In the genomic region with DNA sequence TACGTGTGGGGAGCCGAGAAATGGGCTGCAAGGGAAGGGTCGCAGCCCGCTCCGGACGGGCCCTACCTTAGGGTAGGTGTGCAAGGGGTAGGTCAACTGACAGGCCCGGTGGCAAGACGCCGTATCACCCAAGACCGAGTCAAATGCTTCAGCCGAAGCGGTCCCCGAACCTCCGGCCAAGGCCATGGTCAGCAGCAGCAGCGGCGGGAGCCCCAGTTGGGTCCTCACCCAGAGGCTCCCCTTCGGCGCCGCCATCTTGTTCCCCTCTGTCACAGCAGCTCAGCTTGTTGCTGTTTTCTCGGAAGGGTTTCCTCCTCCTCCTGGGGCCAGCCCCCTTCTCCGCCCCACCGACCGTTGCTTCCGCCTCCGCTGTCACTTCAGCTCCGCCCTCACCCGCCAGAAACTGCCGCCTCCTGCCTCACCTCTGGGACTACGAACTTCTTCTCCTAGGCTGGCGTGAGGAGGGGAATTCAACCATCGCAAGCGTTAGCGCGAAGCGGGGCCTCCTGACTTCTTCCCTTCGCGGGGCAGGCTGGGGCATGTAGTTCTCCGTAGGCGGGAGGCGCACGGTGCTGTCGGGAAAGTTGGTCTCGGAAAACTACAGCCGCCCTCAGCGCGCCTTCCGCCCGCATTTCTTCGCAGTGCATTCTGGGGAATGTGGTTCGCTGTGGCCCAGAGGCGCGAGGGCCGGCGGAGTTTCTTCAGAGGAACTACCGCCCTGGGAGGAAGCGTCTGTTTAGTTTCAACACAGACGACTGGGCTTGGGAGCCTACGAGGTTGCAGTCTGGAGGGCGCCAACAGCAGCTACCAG, we compare ENCODE assay signal across 8 cellular contexts. TPM values are rescaled to one million over a fixed set of nuclear protein-coding genes. Genes with fewer than 3 reads are reported as not detected.
DNase-seq lines count a peak whose midpoint lies in the region; ATAC-seq and TF ChIP-seq lines count a peak whose summit lies in the region.

Gene TCEANC2, plus strand, starts transcription at position 675 of the 811 bp plus-strand sequence. CDS start 815 bp downstream, outside the sequence.
Gene TMEM59, minus strand, starts transcription at position 271 of the 811 bp plus-strand sequence. Its CDS starts 16 bp downstream, at position 255.

- TF ChIP-seq CTCF in RWPE1 (conservative IDR thresholded peaks at IDR 0.05; ENCODE audit: low read depth): no peak
- no peak for TF ChIP-seq CTCF in natural killer cell (IDR thresholded peaks at IDR 0.05)

- no peaks in the 10 kb centered on the region for H3K9me3 Mint-ChIP-seq in activated T-helper 17 cell treated with anti-CD3 and anti-CD28 coated beads, Interleukin-2, amount 50 U/mL, for 72 hours
- no peaks in the 10 kb centered on the region for H3K9me3 Mint-ChIP-seq in natural killer cell

- H3K27ac Mint-ChIP-seq in activated T-helper 17 cell treated with anti-CD3 and anti-CD28 coated beads, Interleukin-2, amount 50 U/mL, for 72 hours: no peak within 1 kb of the TSS
- H3K27ac Mint-ChIP-seq in natural killer cell: no peak within 1 kb of the TSS

- DNase-seq in EL (peak; percentile 100), H4 (ENCODE audit: low spot score) (peak; percentile 99), LoVo (ENCODE audit: low spot score) (peak; percentile 98), RWPE1 (ENCODE audit: low spot score) (peak; percentile 96), fibroblast of peridontal ligament (ENCODE audit: extremely low read depth) (peak; percentile 99), natural killer cell (peak; percentile 93)
- DNase-seq in stimulated activated naive CD4-positive, alpha-beta T cell treated with Interleukin-2 at 50 U/mL for 16 hours (lab: John Stamatoyannopoulos, UW): peak; percentile 99

- peaks cover 27% of the 10 kb centered on the region for H3K36me3 Mint-ChIP-seq in activated T-helper 17 cell treated with anti-CD3 and anti-CD28 coated beads, Interleukin-2, amount 50 U/mL, for 72 hours (ENCODE audit: low read depth)
- no peaks in the 10 kb centered on the region for H3K36me3 Mint-ChIP-seq in natural killer cell

- POLR2A ChIA-PET in RWPE1 (lab: Yijun Ruan, JAX; ENCODE audit: low non-redundant PET): interaction anchor here (0.6 kb wide), 1 partner anchor 57 kb away, joined by 4 read pairs; no protein-coding TSS in a partner anchor

- ATAC-seq in activated T-helper 17 cell treated with anti-CD3 and anti-CD28 coated beads, Interleukin-2, amount 50 U/mL, for 72 hours (replicated peaks): peak; percentile 95
- ATAC-seq in natural killer cell: peak; percentile 88 to 96 (median 90)

- H3K4me3 Mint-ChIP-seq in activated T-helper 17 cell treated with anti-CD3 and anti-CD28 coated beads, Interleukin-2, amount 50 U/mL, for 72 hours: no peak within 1 kb of the TSS
- H3K4me3 Mint-ChIP-seq in natural killer cell: no peak within 1 kb of the TSS

- CTCF ChIA-PET in RWPE1 (lab: Yijun Ruan, JAX): interaction anchor here (0.7 to 1.0 kb wide), 2 partner anchors 192 to 931 kb away, joined by 4 read pairs; no protein-coding TSS in a partner anchor

- H3K27me3 Mint-ChIP-seq in activated T-helper 17 cell treated with anti-CD3 and anti-CD28 coated beads, Interleukin-2, amount 50 U/mL, for 72 hours: no peaks in the 10 kb centered on the region
- H3K27me3 Mint-ChIP-seq in natural killer cell (ENCODE audit: low read depth in 2 of 2): no peaks in the 10 kb centered on the region

- H3K4me1 Mint-ChIP-seq in activated T-helper 17 cell treated with anti-CD3 and anti-CD28 coated beads, Interleukin-2, amount 50 U/mL, for 72 hours: peaks cover 24% of the 10 kb centered on the region
- H3K4me1 Mint-ChIP-seq in natural killer cell: peaks cover 23 to 24% of the 10 kb centered on the region in 2 donors

- H3K27ac ChIP-seq in RWPE1: peak within 1 kb of the TSS; percentile 97

- intact Hi-C loops in natural killer cell (cut with micrococcal nuclease): loop anchor here (1.0 to 5.0 kb wide), 6 partner anchors 108 to 754 kb away; partner anchors contain the start of genes IFT25, NDC1, PARS2 and SSBP3

RNA-seq across cellular contexts. Expression of gene TCEANC2, which starts in this region (rescaled TPM):
- 2.8 and 3.9 TPM in 2 replicates for total RNA-seq in H4 (2014; rRNA removed; shearing (Covaris generic))
- 10 to 100 TPM; 14.7 to 15.2 TPM for total RNA-seq in activated T-helper 17 cell treated with anti-CD3 and anti-CD28 coated beads, Interleukin-2, amount 50 U/mL, for 72 hours
- total RNA-seq in natural killer cell: 1 to 10 TPM; 5.1 to 9.5 (median 7.3) TPM

RNA-seq across cellular contexts. Expression of gene TMEM59, which starts in this region (rescaled TPM):
- total RNA-seq in H4 (2014; rRNA removed; shearing (Covaris generic)): 419 and 447 TPM in 2 replicates
- 100 to 1,000 TPM; 173 to 188 TPM for total RNA-seq in activated T-helper 17 cell treated with anti-CD3 and anti-CD28 coated beads, Interleukin-2, amount 50 U/mL, for 72 hours
- total RNA-seq in natural killer cell: 100 to 1,000 TPM; 187 to 202 (median 199) TPM

Comparison
In these comparisons a context has a peak if more than half of its experiments do, and no peak if none do; other contexts are left out.
1. Peak in every context shown above with its lines: DNase-seq, ATAC-seq and H3K27ac ChIP-seq.